Comparison of ENCODE assay signal across 30 cellular contexts in the genomic region with DNA sequence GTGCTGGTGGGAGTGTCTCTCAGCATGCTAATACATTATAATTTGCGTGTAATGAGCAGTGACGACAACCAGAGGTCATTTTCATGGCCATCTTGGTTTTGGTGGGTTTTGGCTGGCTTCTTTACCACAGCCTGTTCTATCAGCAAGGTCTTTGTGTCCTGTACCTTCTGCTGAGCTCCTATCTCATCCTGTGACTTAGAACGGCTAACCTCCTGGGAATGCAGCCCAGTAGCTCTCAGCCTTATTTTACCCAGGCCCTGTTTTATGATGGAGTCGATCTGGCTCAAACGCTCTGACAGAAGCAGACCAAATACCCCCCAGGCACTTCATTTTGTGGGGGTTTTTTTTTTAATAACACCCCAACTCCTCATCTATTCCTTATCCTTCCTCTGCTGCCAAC.
"Had no signal": no experiment of that assay in that cellular context is flagged by ENCODE, and none has a peak within 500 bp of the region (broad histone marks: within the 10 kb centered on the region; RNA-seq: fewer than 3 reads in every experiment).

No MANE protein-coding gene starts in this region.

- H3K27me3 ChIP-seq: brain microvascular endothelial cell, esophagus muscularis mucosa, foreskin keratinocyte, gastrocnemius medialis had no signal

- H3K4me3 ChIP-seq: esophagus muscularis mucosa, gastrocnemius medialis had no signal

- DNase-seq: activated B cell treated with CpG ODN at 0.5 μM for 24 hours; activated CD4-positive, alpha-beta T cell treated with anti-CD3 and anti-CD28 coated beads for 48 hours; activated CD4-positive, alpha-beta T cell treated with anti-CD3 and anti-CD28 coated beads, Interleukin-2, amount 50 U/mL, for 1 hour; activated CD4-positive, alpha-beta T cell treated with anti-CD3 and anti-CD28 coated beads, Interleukin-2, amount 50 U/mL, for 48 hours; activated CD8-positive, alpha-beta memory T cell treated with anti-CD3 and anti-CD28 coated beads for 24 hours; activated CD8-positive, alpha-beta T cell treated with anti-CD3 and anti-CD28 coated beads for 36 hours; activated effector memory CD4-positive, alpha-beta T cell treated with Interleukin-2 at 50 U/mL for 16 hours; activated gamma-delta T cell treated with Interleukin-2 at 50 U/mL for 16 hours; activated naive CD4-positive, alpha-beta T cell treated with anti-CD3 and anti-CD28 coated beads, Interleukin-2, amount 50 U/mL, for 16 hours; activated naive CD4-positive, alpha-beta T cell treated with Interleukin-2 at 50 U/mL for 16 hours; activated T-cell treated with anti-CD3 and anti-CD28 coated beads, Interleukin-2, amount 50 U/mL, for 4 hours; amniotic stem cell; anterior cingulate cortex; brain microvascular endothelial cell; caudate nucleus; cortex of kidney; dermis blood vessel endothelial cell; effector CD4-positive, alpha-beta T cell; effector memory CD8-positive, alpha-beta T cell; erythroblast; foreskin keratinocyte; gastrocnemius medialis; glutamatergic neuron; T-helper 1 cell; T-helper 17 cell; T1000; WERI-Rb-1 had no signal

- H3K27ac ChIP-seq: brain microvascular endothelial cell, esophagus muscularis mucosa, foreskin keratinocyte, gastrocnemius medialis, WERI-Rb-1 had no signal

- H3K4me1 ChIP-seq: foreskin keratinocyte, gastrocnemius medialis had no signal

- H3K9me3 ChIP-seq: esophagus muscularis mucosa, gastrocnemius medialis had no signal

- H3K36me3 ChIP-seq: brain microvascular endothelial cell, esophagus muscularis mucosa, gastrocnemius medialis, WERI-Rb-1 had no signal

- ATAC-seq: activated CD4-positive, CD25-positive, alpha-beta regulatory T cell treated with anti-CD3 and anti-CD28 coated beads, Interleukin-2, amount 50 U/mL, for 24 hours; activated CD8-positive, alpha-beta T cell treated with anti-CD3 and anti-CD28 coated beads for 36 hours; activated T-cell treated with anti-CD3 and anti-CD28 coated beads, Interleukin-2, amount 50 U/mL, for 4 hours; activated T-helper 17 cell treated with anti-CD3 and anti-CD28 coated beads, Interleukin-2, amount 50 U/mL, for 72 hours; effector memory CD8-positive, alpha-beta T cell; foreskin keratinocyte; gastrocnemius medialis; T-helper 17 cell had no signal
